Comparison of ENCODE assay signal across 1 cellular context in the genomic region with DNA sequence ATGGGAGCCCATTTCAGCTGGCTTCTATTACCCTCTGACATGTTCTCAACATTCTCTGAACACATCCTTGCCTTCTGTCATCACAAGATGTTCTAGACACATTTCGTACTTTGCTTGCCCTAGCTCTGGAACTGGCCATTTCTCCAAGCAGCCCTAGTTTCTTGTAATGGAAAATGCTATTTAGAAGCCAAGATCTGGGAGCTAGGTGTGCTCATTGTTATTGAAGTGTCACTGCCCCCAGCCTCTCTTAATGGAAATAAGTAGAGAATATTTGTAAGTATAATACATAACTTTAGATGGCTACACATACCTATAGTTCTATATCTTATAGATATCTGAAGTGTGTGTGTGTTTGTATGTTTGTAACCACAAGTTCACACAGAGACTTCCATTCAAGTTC.
TF ChIP-seq lines count a peak whose summit lies in the region.

No MANE protein-coding gene starts in this region.

TF ChIP-seq in GM12878, 131 proteins besides CTCF, POLR2A, EP300 and RAD21:
- no peak for TF ChIP-seq ZNF207 (IDR thresholded peaks at IDR 0.05; ENCODE audit: borderline replicate concordance)
- no peak for TF ChIP-seq CBX5 (IDR thresholded peaks at IDR 0.05; ENCODE audit: low read depth)
- TF ChIP-seq MXI1 (IDR thresholded peaks at IDR 0.05; ENCODE audit: low read depth, low read length): no peak
- no peak for TF ChIP-seq EED (IDR thresholded peaks at IDR 0.05; ENCODE audit: low read depth)
- no peak for TF ChIP-seq RELA (IDR thresholded peaks at IDR 0.05; ENCODE audit: borderline replicate concordance, partially characterized antibody)
- no peak for TF ChIP-seq EZH2 (IDR thresholded peaks at IDR 0.05; ENCODE audit: borderline replicate concordance, control insufficient read depth, low read depth, low read length)
- TF ChIP-seq BCLAF1 (IDR thresholded peaks at IDR 0.05): no peak
- TF ChIP-seq RELB (IDR thresholded peaks at IDR 0.05; ENCODE audit: low read depth): no peak
- TF ChIP-seq IRF4 (IDR thresholded peaks at IDR 0.05; ENCODE audit: low read depth, low read length): no peak
- no peak for TF ChIP-seq DPF2 (IDR thresholded peaks at IDR 0.05)
- no peak for TF ChIP-seq POU2F2 (IDR thresholded peaks at IDR 0.05; ENCODE audit: borderline replicate concordance, low read depth, low read length)
